In genomic region chr7:148962823-148963582, GRCh38 we compare ENCODE assay signal across 1 cellular context.
TF ChIP-seq lines count a peak whose summit lies in the region.

No MANE protein-coding gene starts in this region.

TF ChIP-seq in HEK293, 187 proteins besides CTCF, POLR2A, EP300 and RAD21 (continued from another document and continues in another):
- TF ChIP-seq, protein P1, sequence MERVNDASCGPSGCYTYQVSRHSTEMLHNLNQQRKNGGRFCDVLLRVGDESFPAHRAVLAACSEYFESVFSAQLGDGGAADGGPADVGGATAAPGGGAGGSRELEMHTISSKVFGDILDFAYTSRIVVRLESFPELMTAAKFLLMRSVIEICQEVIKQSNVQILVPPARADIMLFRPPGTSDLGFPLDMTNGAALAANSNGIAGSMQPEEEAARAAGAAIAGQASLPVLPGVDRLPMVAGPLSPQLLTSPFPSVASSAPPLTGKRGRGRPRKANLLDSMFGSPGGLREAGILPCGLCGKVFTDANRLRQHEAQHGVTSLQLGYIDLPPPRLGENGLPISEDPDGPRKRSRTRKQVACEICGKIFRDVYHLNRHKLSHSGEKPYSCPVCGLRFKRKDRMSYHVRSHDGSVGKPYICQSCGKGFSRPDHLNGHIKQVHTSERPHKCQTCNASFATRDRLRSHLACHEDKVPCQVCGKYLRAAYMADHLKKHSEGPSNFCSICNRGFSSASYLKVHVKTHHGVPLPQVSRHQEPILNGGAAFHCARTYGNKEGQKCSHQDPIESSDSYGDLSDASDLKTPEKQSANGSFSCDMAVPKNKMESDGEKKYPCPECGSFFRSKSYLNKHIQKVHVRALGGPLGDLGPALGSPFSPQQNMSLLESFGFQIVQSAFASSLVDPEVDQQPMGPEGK (tag by site-specific recombination; IDR thresholded peaks at IDR 0.05) = peak; percentile 73
- TF ChIP-seq ZBTB17 (tag by site-specific recombination; IDR thresholded peaks at IDR 0.05) = peak; percentile 85; the same call in 1 of the 2 replicates
- no peak for TF ChIP-seq GFI1B (tag by site-specific recombination; IDR thresholded peaks at IDR 0.05)
- peak; percentile 97 for TF ChIP-seq ZNF76 (tag by site-specific recombination; IDR thresholded peaks at IDR 0.05; ENCODE audit: borderline replicate concordance, low read depth)
- TF ChIP-seq ZNF596 (tag by site-specific recombination; IDR thresholded peaks at IDR 0.05) = no peak
- peak; percentile 25 for TF ChIP-seq ZNF639 (tag by site-specific recombination; IDR thresholded peaks at IDR 0.05)
- TF ChIP-seq WT1 (tag by site-specific recombination; IDR thresholded peaks at IDR 0.05) = 0 out of 2 replicates have a peak, but pooled peaks have one; percentile 8
- no peak for TF ChIP-seq ZNF433 (tag by site-specific recombination; IDR thresholded peaks at IDR 0.05; ENCODE audit: low read depth)
- TF ChIP-seq ZNF138 (tag by site-specific recombination; IDR thresholded peaks at IDR 0.05; ENCODE audit: borderline replicate concordance) = no peak
- TF ChIP-seq, protein P2, sequence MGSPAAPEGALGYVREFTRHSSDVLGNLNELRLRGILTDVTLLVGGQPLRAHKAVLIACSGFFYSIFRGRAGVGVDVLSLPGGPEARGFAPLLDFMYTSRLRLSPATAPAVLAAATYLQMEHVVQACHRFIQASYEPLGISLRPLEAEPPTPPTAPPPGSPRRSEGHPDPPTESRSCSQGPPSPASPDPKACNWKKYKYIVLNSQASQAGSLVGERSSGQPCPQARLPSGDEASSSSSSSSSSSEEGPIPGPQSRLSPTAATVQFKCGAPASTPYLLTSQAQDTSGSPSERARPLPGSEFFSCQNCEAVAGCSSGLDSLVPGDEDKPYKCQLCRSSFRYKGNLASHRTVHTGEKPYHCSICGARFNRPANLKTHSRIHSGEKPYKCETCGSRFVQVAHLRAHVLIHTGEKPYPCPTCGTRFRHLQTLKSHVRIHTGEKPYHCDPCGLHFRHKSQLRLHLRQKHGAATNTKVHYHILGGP (tag by site-specific recombination; IDR thresholded peaks at IDR 0.05) = no peak
- no peak for TF ChIP-seq ZNF121 (tag by site-specific recombination; IDR thresholded peaks at IDR 0.05)
- TF ChIP-seq ZNF214 (tag by site-specific recombination; IDR thresholded peaks at IDR 0.05; ENCODE audit: borderline replicate concordance) = no peak
- TF ChIP-seq ZNF174 (tag by site-specific recombination; IDR thresholded peaks at IDR 0.05) = no peak
- TF ChIP-seq, protein P3, sequence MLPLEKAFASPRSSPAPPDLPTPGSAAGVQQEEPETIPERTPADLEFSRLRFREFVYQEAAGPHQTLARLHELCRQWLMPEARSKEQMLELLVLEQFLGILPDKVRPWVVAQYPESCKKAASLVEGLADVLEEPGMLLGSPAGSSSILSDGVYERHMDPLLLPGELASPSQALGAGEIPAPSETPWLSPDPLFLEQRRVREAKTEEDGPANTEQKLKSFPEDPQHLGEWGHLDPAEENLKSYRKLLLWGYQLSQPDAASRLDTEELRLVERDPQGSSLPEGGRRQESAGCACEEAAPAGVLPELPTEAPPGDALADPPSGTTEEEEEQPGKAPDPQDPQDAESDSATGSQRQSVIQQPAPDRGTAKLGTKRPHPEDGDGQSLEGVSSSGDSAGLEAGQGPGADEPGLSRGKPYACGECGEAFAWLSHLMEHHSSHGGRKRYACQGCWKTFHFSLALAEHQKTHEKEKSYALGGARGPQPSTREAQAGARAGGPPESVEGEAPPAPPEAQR (tag by site-specific recombination; IDR thresholded peaks at IDR 0.05) = no peak
- TF ChIP-seq ZBTB10 (tag by site-specific recombination; IDR thresholded peaks at IDR 0.05) = no peak
- TF ChIP-seq, protein P4, sequence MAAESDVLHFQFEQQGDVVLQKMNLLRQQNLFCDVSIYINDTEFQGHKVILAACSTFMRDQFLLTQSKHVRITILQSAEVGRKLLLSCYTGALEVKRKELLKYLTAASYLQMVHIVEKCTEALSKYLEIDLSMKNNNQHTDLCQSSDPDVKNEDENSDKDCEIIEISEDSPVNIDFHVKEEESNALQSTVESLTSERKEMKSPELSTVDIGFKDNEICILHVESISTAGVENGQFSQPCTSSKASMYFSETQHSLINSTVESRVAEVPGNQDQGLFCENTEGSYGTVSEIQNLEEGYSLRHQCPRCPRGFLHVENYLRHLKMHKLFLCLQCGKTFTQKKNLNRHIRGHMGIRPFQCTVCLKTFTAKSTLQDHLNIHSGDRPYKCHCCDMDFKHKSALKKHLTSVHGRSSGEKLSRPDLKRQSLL (tag by site-specific recombination; IDR thresholded peaks at IDR 0.05) = peak; percentile 57; the same call in 1 of the 2 replicates
- TF ChIP-seq ZNF18 (tag by site-specific recombination; IDR thresholded peaks at IDR 0.05) = 0 out of 2 replicates have a peak, but pooled peaks have one; percentile 57
- no peak for TF ChIP-seq ZNF426 (tag by site-specific recombination; IDR thresholded peaks at IDR 0.05)
- no peak for TF ChIP-seq ZNF529 (tag by site-specific recombination; IDR thresholded peaks at IDR 0.05; ENCODE audit: insufficient replicate concordance)
- TF ChIP-seq, protein P5, sequence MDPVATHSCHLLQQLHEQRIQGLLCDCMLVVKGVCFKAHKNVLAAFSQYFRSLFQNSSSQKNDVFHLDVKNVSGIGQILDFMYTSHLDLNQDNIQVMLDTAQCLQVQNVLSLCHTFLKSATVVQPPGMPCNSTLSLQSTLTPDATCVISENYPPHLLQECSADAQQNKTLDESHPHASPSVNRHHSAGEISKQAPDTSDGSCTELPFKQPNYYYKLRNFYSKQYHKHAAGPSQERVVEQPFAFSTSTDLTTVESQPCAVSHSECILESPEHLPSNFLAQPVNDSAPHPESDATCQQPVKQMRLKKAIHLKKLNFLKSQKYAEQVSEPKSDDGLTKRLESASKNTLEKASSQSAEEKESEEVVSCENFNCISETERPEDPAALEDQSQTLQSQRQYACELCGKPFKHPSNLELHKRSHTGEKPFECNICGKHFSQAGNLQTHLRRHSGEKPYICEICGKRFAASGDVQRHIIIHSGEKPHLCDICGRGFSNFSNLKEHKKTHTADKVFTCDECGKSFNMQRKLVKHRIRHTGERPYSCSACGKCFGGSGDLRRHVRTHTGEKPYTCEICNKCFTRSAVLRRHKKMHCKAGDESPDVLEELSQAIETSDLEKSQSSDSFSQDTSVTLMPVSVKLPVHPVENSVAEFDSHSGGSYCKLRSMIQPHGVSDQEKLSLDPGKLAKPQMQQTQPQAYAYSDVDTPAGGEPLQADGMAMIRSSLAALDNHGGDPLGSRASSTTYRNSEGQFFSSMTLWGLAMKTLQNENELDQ (tag by site-specific recombination; IDR thresholded peaks at IDR 0.05; ENCODE audit: low read depth) = no peak
- no peak for TF ChIP-seq ZNF530 (tag by site-specific recombination; IDR thresholded peaks at IDR 0.05; ENCODE audit: low read depth)
- TF ChIP-seq ZNF621 (tag by site-specific recombination; IDR thresholded peaks at IDR 0.05) = no peak
- TF ChIP-seq EGR2 (tag by site-specific recombination; IDR thresholded peaks at IDR 0.05; ENCODE audit: low read depth) = no peak
- TF ChIP-seq ZNF423 (tag by site-specific recombination; IDR thresholded peaks at IDR 0.05) = no peak
- TF ChIP-seq ZNF521 (tag by site-specific recombination; IDR thresholded peaks at IDR 0.05) = no peak
- peak; percentile 100 for TF ChIP-seq ZNF654 (tag by site-specific recombination; IDR thresholded peaks at IDR 0.05; ENCODE audit: low read depth)
- TF ChIP-seq ZNF561 (tag by site-specific recombination; IDR thresholded peaks at IDR 0.05; ENCODE audit: borderline replicate concordance) = 0 out of 2 replicates have a peak, but pooled peaks have one; percentile 15
- no peak for TF ChIP-seq AEBP2 (tag by site-specific recombination; IDR thresholded peaks at IDR 0.05; ENCODE audit: borderline replicate concordance)
- no peak for TF ChIP-seq ZNF221 (tag by site-specific recombination; IDR thresholded peaks at IDR 0.05; ENCODE audit: borderline replicate concordance)
- TF ChIP-seq ZNF837 (tag by site-specific recombination; IDR thresholded peaks at IDR 0.05) = no peak
- no peak for TF ChIP-seq ZNF777 (tag by site-specific recombination; IDR thresholded peaks at IDR 0.05; ENCODE audit: borderline replicate concordance)
- TF ChIP-seq ZFP37 (tag by site-specific recombination; IDR thresholded peaks at IDR 0.05) = no peak
- no peak for TF ChIP-seq ZNF112 (tag by site-specific recombination; IDR thresholded peaks at IDR 0.05)
- no peak for TF ChIP-seq ZNF510 (tag by site-specific recombination; IDR thresholded peaks at IDR 0.05; ENCODE audit: insufficient replicate concordance)
- no peak for TF ChIP-seq SETDB1 (IDR thresholded peaks at IDR 0.05; ENCODE audit: insufficient read length, low read length)
- TF ChIP-seq ZBTB48 (tag by site-specific recombination; IDR thresholded peaks at IDR 0.05) = no peak
- peak; percentile 44; the same call in 1 of the 2 replicates for TF ChIP-seq ZNF501 (tag by site-specific recombination; IDR thresholded peaks at IDR 0.05)
- no peak for TF ChIP-seq ZNF155 (tag by site-specific recombination; IDR thresholded peaks at IDR 0.05)
- TF ChIP-seq ZNF514 (tag by site-specific recombination; IDR thresholded peaks at IDR 0.05) = no peak
- TF ChIP-seq ZNF37A (tag by site-specific recombination; IDR thresholded peaks at IDR 0.05) = 0 out of 2 replicates have a peak, but pooled peaks have one; percentile 24
- peak; percentile 49 for TF ChIP-seq ZBTB8A (tag by site-specific recombination; IDR thresholded peaks at IDR 0.05)
- TF ChIP-seq ZNF404 (tag by site-specific recombination; IDR thresholded peaks at IDR 0.05) = no peak
- TF ChIP-seq ZNF701 (tag by site-specific recombination; IDR thresholded peaks at IDR 0.05) = no peak
- TF ChIP-seq, protein P6, sequence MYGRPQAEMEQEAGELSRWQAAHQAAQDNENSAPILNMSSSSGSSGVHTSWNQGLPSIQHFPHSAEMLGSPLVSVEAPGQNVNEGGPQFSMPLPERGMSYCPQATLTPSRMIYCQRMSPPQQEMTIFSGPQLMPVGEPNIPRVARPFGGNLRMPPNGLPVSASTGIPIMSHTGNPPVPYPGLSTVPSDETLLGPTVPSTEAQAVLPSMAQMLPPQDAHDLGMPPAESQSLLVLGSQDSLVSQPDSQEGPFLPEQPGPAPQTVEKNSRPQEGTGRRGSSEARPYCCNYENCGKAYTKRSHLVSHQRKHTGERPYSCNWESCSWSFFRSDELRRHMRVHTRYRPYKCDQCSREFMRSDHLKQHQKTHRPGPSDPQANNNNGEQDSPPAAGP (tag by site-specific recombination; IDR thresholded peaks at IDR 0.05) = peak; percentile 56; the same call in 1 of the 2 replicates
